Comparison of ENCODE assay signal across 8 cellular contexts in the genomic region with DNA sequence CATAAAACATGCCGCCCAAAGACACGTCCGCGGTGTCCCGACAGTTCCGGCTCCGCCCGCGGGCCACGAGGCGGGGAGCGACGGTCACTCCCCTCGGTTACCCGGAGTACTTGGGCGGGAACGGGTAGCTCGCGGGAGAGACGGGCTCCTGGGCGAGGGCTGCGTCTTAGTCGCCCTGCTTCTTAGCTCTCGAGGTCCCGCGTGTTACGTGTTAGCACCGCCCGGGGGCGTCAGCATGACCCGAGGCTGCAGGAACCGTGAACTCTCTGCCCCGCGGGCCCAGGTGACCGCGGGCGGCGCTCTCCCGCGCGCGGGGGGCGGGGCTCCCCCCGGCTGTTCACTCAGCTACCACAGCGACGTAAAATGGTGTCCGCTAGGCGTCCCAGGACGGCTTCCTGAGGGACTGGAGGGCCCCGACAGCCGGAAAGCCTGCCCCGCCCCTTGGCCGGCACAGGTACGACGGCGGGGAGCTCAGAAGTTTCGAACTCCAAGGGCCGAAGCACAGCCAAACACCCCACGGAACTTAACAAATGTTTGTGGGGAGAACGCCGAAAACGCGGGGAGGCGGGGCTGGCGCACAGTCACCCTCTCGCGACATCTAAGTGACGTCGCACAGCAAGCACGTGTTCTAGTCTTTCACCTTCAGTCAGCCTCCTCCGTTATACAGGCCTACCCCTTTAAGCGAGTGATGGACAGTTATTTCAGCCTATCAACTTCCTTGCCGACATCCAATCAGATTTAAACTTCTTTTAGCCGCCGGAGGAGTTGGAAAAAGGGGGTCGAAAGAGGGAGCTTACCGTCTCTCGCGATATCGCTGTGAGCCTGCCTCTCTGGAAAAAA. TPM values are rescaled to one million over a fixed set of nuclear protein-coding genes. Genes with fewer than 3 reads are reported as not detected.
A peak's percentile ranks its signal among the peaks of the same experiment; 100 is the strongest.
DNase-seq lines count a peak whose midpoint lies in the region; ATAC-seq and TF ChIP-seq lines count a peak whose summit lies in the region.

No MANE protein-coding gene starts in this region.

- peak; percentile 99 for DNase-seq in AG08395 (ENCODE audit: low spot score)
- peak; percentile 100 for DNase-seq in NCI-H2227 treated with DMSO at 0.1 percent for 48 hours (lab: John Stamatoyannopoulos, UW)
- peak; percentile 92 for DNase-seq in activated B cell treated with CpG ODN at 0.5 μM for 24 hours
- DNase-seq in caudate nucleus (lab: John Stamatoyannopoulos, UW), result peak in 55 of 61 donors; percentile 80 to 100 (median 98)
- DNase-seq in kidney epithelial cell (ENCODE audit: low read depth), result peak; percentile 99
- DNase-seq in stimulated activated CD4-positive, alpha-beta T cell treated with anti-CD3 and anti-CD28 coated beads, Interleukin-15, amount 100 ng/mL, for 48 hours (ENCODE audit: low read depth in 2 of 2), result peak; percentile 90 to 91

- H3K9me3 Mint-ChIP-seq in activated B cell treated with CpG ODN at 0.5 μM for 24 hours, result no peaks in the 10 kb centered on the region

- H3K4me3 Mint-ChIP-seq in activated B cell treated with CpG ODN at 0.5 μM for 24 hours, result no peak overlapping the region

- H3K4me3 ChIP-seq in kidney epithelial cell (ENCODE audit: low read depth, low read length), result peak overlapping the region; percentile 69

- H3K27me3 ChIP-seq in kidney epithelial cell (ENCODE audit: control insufficient read depth, insufficient read depth, low read length), result no peaks in the 10 kb centered on the region

- ATAC-seq in GM19023 (IDR thresholded peaks at IDR 0.05; ENCODE audit: unreplicated experiment) (peak; percentile 71), HG03175 (IDR thresholded peaks at IDR 0.05; ENCODE audit: unreplicated experiment) (peak; percentile 71), activated B cell treated with CpG ODN at 0.5 μM for 24 hours (ENCODE audit: low read depth) (peak; percentile 68)

- CTCF ChIA-PET in activated B cell treated with CpG ODN at 0.5 μM for 24 hours (lab: Charles Lee), result interaction anchor here (0.7 to 9.0 kb wide), 18 partner anchors 9 to 626 kb away, joined by 3 to 87 read pairs (median 6); partner anchors contain the start of genes KCNC4 and LAMTOR5

- H3K27ac ChIP-seq in caudate nucleus (ENCODE audit: low read depth, low read length), result peak overlapping the region; percentile 99

- H3K27ac Mint-ChIP-seq in activated B cell treated with CpG ODN at 0.5 μM for 24 hours, result no peak overlapping the region

- no peaks in the 10 kb centered on the region for H3K27me3 Mint-ChIP-seq in activated B cell treated with CpG ODN at 0.5 μM for 24 hours

- POLR2A ChIA-PET in activated B cell treated with CpG ODN at 0.5 μM for 24 hours (lab: Charles Lee), result interaction anchor here (0.6 to 4.4 kb wide), 33 partner anchors 11 to 1169 kb away, joined by 3 to 262 read pairs (median 4); partner anchors contain the start of genes KCNC4, LAMTOR5, LRIF1 and SLC16A4

- peaks cover 34% of the 10 kb centered on the region for H3K36me3 Mint-ChIP-seq in activated B cell treated with CpG ODN at 0.5 μM for 24 hours (ENCODE audit: low read depth)

- TF ChIP-seq CTCF in activated B cell treated with CpG ODN at 0.5 μM for 24 hours (IDR thresholded peaks at IDR 0.05) (no peak), kidney epithelial cell (IDR thresholded peaks at IDR 0.05; ENCODE audit: insufficient read depth, low read length, poor library complexity, severe bottlenecking) (no peak)

- peaks cover 46% of the 10 kb centered on the region for H3K4me1 Mint-ChIP-seq in activated B cell treated with CpG ODN at 0.5 μM for 24 hours

- H3K36me3 ChIP-seq in kidney epithelial cell (ENCODE audit: control insufficient read depth, insufficient read depth, low read length), result no peaks in the 10 kb centered on the region

- intact Hi-C loops in activated B cell treated with CpG ODN at 0.5 μM for 24 hours (cut with micrococcal nuclease), result loop anchor here (1.0 to 5.0 kb wide), 14 partner anchors 11 to 1592 kb away; partner anchors contain the start of genes CLCC1, KCNC4, LAMTOR5 and PSMA5

RNA-seq across cellular contexts. Expression of gene RBM15, which starts 0.8 kb away (rescaled TPM):
- total RNA-seq in activated B cell treated with CpG ODN at 0.5 μM for 24 hours (52.7 and 61.1 TPM in 2 replicates), kidney epithelial cell (23.1 and 28.2 TPM in 2 replicates)

RNA-seq across cellular contexts. Expression of gene SLC16A4, which starts 52.4 kb away (rescaled TPM):
- 0.89 and 1.3 TPM in 2 replicates for total RNA-seq in activated B cell treated with CpG ODN at 0.5 μM for 24 hours
- 15.4 and 25.4 TPM in 2 replicates for total RNA-seq in kidney epithelial cell

Comparison
In these comparisons a context has a peak if more than half of its experiments do, and no peak if none do; other contexts are left out.
1. Peak in every context shown above with its lines: DNase-seq, ATAC-seq, H3K4me3 ChIP-seq and H3K27ac ChIP-seq.